In the genomic region with DNA sequence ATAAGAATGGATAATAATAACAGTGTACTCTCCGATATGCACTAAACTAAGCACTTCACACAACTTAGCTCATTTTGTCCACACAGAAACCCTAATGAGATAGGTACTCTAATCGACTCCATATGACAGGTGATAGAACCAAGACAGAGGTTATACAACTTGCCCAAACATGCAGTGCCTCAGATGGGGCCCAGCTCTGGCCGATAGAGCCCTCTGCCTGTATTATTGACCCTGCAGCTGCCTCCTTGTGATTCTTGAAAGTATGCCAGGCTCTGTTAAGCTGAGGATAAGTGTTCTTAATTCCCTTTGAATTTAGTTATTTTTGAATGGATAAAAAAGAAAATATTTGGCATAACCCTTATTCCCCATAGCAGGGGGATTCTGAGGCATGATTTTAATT, we compare ENCODE assay signal across 19 cellular contexts.
DNase-seq lines count a peak whose midpoint lies in the region; ATAC-seq and TF ChIP-seq lines count a peak whose summit lies in the region.
"Had no signal": no experiment of that assay in that cellular context is flagged by ENCODE, and none has a peak within 500 bp of the region (broad histone marks: within the 10 kb centered on the region; RNA-seq: fewer than 3 reads in every experiment).

No MANE protein-coding gene starts in this region.

- H3K9ac ChIP-seq in PC-3 (ENCODE audit: low read length): peak overlapping the region; percentile 12; the same call in 1 of the 2 replicates

- TF ChIP-seq CTCF in PC-3 (conservative IDR thresholded peaks at IDR 0.05; ENCODE audit: low read depth, low read length) (no peak), hepatocyte (IDR thresholded peaks at IDR 0.05; ENCODE audit: poor library complexity) (no peak), CD14-positive monocyte (IDR thresholded peaks at IDR 0.05) (no peak), vagina (IDR thresholded peaks at IDR 0.05) (no peak)

- H3K79me2 ChIP-seq in PC-3 (ENCODE audit: low read length) (no peaks in the 10 kb centered on the region), hepatocyte (no peaks in the 10 kb centered on the region)

- no TSS peak for BruUV-seq in PC-3 (replicated peaks; lab: Mats Ljungman, UMichigan)

- ATAC-seq in PC-3: no peak
- ATAC-seq in HG03280 (IDR thresholded peaks at IDR 0.05; ENCODE audit: unreplicated experiment): no peak
- ATAC-seq: gastrocnemius medialis had no signal

- H3K27me3 Mint-ChIP-seq in CD14-positive monocyte (ENCODE audit: low read depth in 3 of 3): peaks cover 3 to 9% (median 5%) of the 10 kb centered on the region in 3 donors
- H3K27me3 Mint-ChIP-seq: activated T-cell treated with anti-CD3 and anti-CD28 coated beads, Interleukin-2, amount 50 U/mL, for 24 hours had no signal

- WGBS in hepatocyte (ENCODE audit: low lambda C conversion rate, missing lambda C conversion rate): 67% methylated on average over 3 of the region's 3 CpGs

- H3K4me3 ChIP-seq in PC-3 (ENCODE audit: low read length) (no peak overlapping the region), hepatocyte (no peak overlapping the region), vagina (no peak overlapping the region)
- H3K4me3 ChIP-seq: gastrocnemius medialis, SK-N-MC had no signal

- no peaks in the 10 kb centered on the region for H3K9me3 ChIP-seq in PC-3 (ENCODE audit: low read length)
- no peaks in the 10 kb centered on the region for H3K9me3 ChIP-seq in hepatocyte (ENCODE audit: low read depth)
- H3K9me3 ChIP-seq in vagina: no peaks in the 10 kb centered on the region
- H3K9me3 ChIP-seq: gastrocnemius medialis had no signal

- no peak for TF ChIP-seq POLR2A in vagina (IDR thresholded peaks at IDR 0.05)

- H3K4me3 Mint-ChIP-seq in CD14-positive monocyte: no peak overlapping the region
- H3K4me3 Mint-ChIP-seq: activated CD4-positive, alpha-beta T cell treated with anti-CD3 and anti-CD28 coated beads, Interleukin-2, amount 10 ng/mL, durations not matched to agents 24 days and 14 days; activated T-cell treated with anti-CD3 and anti-CD28 coated beads, Interleukin-2, amount 50 U/mL, for 24 hours; memory B cell had no signal

- H3K36me3 ChIP-seq in PC-3 (ENCODE audit: low read depth, low read length) (no peaks in the 10 kb centered on the region), hepatocyte (replicated peaks; ENCODE audit: insufficient read depth, low read depth) (no peaks in the 10 kb centered on the region), vagina (no peaks in the 10 kb centered on the region)
- H3K36me3 ChIP-seq: gastrocnemius medialis had no signal

- H3K9me3 Mint-ChIP-seq in CD14-positive monocyte: peaks cover 0 to 2% (median 0%) of the 10 kb centered on the region in 7 donors
- H3K9me3 Mint-ChIP-seq: activated CD4-positive, alpha-beta T cell treated with anti-CD3 and anti-CD28 coated beads, Interleukin-2, amount 10 ng/mL, durations not matched to agents 24 days and 14 days; activated T-cell treated with anti-CD3 and anti-CD28 coated beads, Interleukin-2, amount 50 U/mL, for 24 hours; memory B cell had no signal

- peaks cover 29% of the 10 kb centered on the region for H3K4me1 ChIP-seq in PC-3 (ENCODE audit: insufficient read depth, low read length)
- H3K4me1 ChIP-seq in hepatocyte (ENCODE audit: insufficient read depth): peaks cover 17% of the 10 kb centered on the region
- H3K4me1 ChIP-seq in vagina: peaks cover 16% of the 10 kb centered on the region

- H3K27ac ChIP-seq in PC-3 (ENCODE audit: low read length) (0 out of 2 replicates have a peak overlapping the region, but pooled peaks have one; percentile 9), hepatocyte (peak overlapping the region; percentile 41), vagina (no peak overlapping the region)
- H3K27ac ChIP-seq: gastrocnemius medialis, HL-60, SK-N-MC had no signal

- no peaks in the 10 kb centered on the region for H3K36me3 Mint-ChIP-seq in CD14-positive monocyte
- H3K36me3 Mint-ChIP-seq: memory B cell had no signal

- CTCF ChIA-PET in PC-3 (lab: Charles Lee): interaction anchor here (0.6 to 0.7 kb wide), 2 partner anchors 60 to 88 kb away, joined by 3 to 5 read pairs; no protein-coding TSS in a partner anchor

- DNase-seq in DMS79 (lab: John Stamatoyannopoulos, UW) (peak; percentile 54), NCI-H1436 (lab: John Stamatoyannopoulos, UW) (peak; percentile 32), PC-3 (no peak), hepatocyte (ENCODE audit: low spot score) (no peak), CD14-positive monocyte (ENCODE audit: low spot score) (no peak), ureter (ENCODE audit: low spot score) (no peak), vagina (ENCODE audit: extremely low spot score in 2 of 2) (no peak)
- DNase-seq: activated CD4-positive, alpha-beta T cell treated with anti-CD3 and anti-CD28 coated beads, Interleukin-2, amount 10 ng/mL, durations not matched to agents 24 days and 14 days; activated T-cell treated with anti-CD3 and anti-CD28 coated beads, Interleukin-2, amount 50 U/mL, for 24 hours; DND-41; gastrocnemius medialis; KBM-7; NCI-H1930; retina; stimulated activated CD4-positive, alpha-beta T cell treated with anti-CD3 and anti-CD28 coated beads, Interleukin-1b, Interleukin-23, amount 100 ng/mL, for 48 hours had no signal

- no peaks in the 10 kb centered on the region for H3F3A ChIP-seq in PC-3 (ENCODE audit: low read length, unreplicated experiment)

- intact Hi-C loops in PC-3 (cut with micrococcal nuclease): loop anchor here (10.0 kb wide), 1 partner anchor 254 kb away; no protein-coding TSS in a partner anchor
- intact Hi-C loops in CD14-positive monocyte (cut with micrococcal nuclease): no loop called here
- intact Hi-C loops in vagina (cut with DNase I): no loop called here

- H2AFZ ChIP-seq in PC-3 (ENCODE audit: low read length) (no peak overlapping the region), hepatocyte (no peak overlapping the region)

- no peaks in the 10 kb centered on the region for H3K4me1 Mint-ChIP-seq in CD14-positive monocyte
- H3K4me1 Mint-ChIP-seq: activated CD4-positive, alpha-beta T cell treated with anti-CD3 and anti-CD28 coated beads, Interleukin-2, amount 10 ng/mL, durations not matched to agents 24 days and 14 days; memory B cell had no signal

- H3K4me2 ChIP-seq in PC-3 (ENCODE audit: low read length) (no peak overlapping the region), hepatocyte (no peak overlapping the region)

- no peak overlapping the region for H3K27ac Mint-ChIP-seq in CD14-positive monocyte
- H3K27ac Mint-ChIP-seq: activated CD4-positive, alpha-beta T cell treated with anti-CD3 and anti-CD28 coated beads, Interleukin-2, amount 10 ng/mL, durations not matched to agents 24 days and 14 days; activated T-cell treated with anti-CD3 and anti-CD28 coated beads, Interleukin-2, amount 50 U/mL, for 24 hours; memory B cell had no signal

- H3K27me3 ChIP-seq in PC-3 (ENCODE audit: low read length): no peaks in the 10 kb centered on the region
- no peaks in the 10 kb centered on the region for H3K27me3 ChIP-seq in hepatocyte
- H3K27me3 ChIP-seq in vagina: no peaks in the 10 kb centered on the region
- H3K27me3 ChIP-seq: gastrocnemius medialis had no signal

- POLR2A ChIA-PET in PC-3 (lab: Charles Lee; ENCODE audit: unreplicated experiment): no interaction called here

- H3K9me2 ChIP-seq in PC-3 (replicated peaks; ENCODE audit: low read length): no peaks in the 10 kb centered on the region
- no peaks in the 10 kb centered on the region for H3K9me2 ChIP-seq in hepatocyte (replicated peaks; ENCODE audit: insufficient read depth)

- H4K20me1 ChIP-seq in PC-3 (ENCODE audit: low read length) (no peaks in the 10 kb centered on the region), hepatocyte (ENCODE audit: insufficient read depth, poor library complexity, severe bottlenecking) (no peaks in the 10 kb centered on the region)

Comparison
In these comparisons a context has a peak if more than half of its experiments do, and no peak if none do; other contexts are left out.
1. DNase-seq: peak in DMS79 (single experiment) and NCI-H1436 (single experiment); none in PC-3 (single experiment), hepatocyte (single experiment), CD14-positive monocyte (single experiment), ureter (single experiment) and vagina (0 of 2).